9 cellular contexts compared by ENCODE assay signal in genomic region chr6:134870677-134871498, GRCh38.
A peak's percentile ranks its signal among the peaks of the same experiment; 100 is the strongest.
DNase-seq lines count a peak whose midpoint lies in the region; ATAC-seq and TF ChIP-seq lines count a peak whose summit lies in the region.
"Had no signal": no experiment of that assay in that cellular context is flagged by ENCODE, and none has a peak within 500 bp of the region (broad histone marks: within the 10 kb centered on the region; RNA-seq: fewer than 3 reads in every experiment).

No MANE protein-coding gene starts in this region.

- H3K36me3 ChIP-seq in sigmoid colon: no peaks in the 10 kb centered on the region
- H3K36me3 ChIP-seq in gastroesophageal sphincter: no peaks in the 10 kb centered on the region

- H3K4me1 ChIP-seq in sigmoid colon: no peaks in the 10 kb centered on the region
- no peaks in the 10 kb centered on the region for H3K4me1 ChIP-seq in gastroesophageal sphincter

- H3K27me3 ChIP-seq in sigmoid colon (no peaks in the 10 kb centered on the region), gastroesophageal sphincter (no peaks in the 10 kb centered on the region)

- H3K4me3 ChIP-seq in cardiac fibroblast (replicated peaks in 1 of 2; ENCODE audit: low read depth in 2 of 2, low read length in 2 of 2): no peak overlapping the region
- H3K4me3 ChIP-seq in sigmoid colon: no peak overlapping the region
- H3K4me3 ChIP-seq in gastroesophageal sphincter: no peak overlapping the region

- intact Hi-C loops in sigmoid colon (cut with DNase I): no loop called here

- H3K27ac ChIP-seq in sigmoid colon (no peak overlapping the region), gastroesophageal sphincter (no peak overlapping the region)

- TF ChIP-seq POLR2A in sigmoid colon (IDR thresholded peaks at IDR 0.05): no peak
- TF ChIP-seq POLR2A in gastroesophageal sphincter (IDR thresholded peaks at IDR 0.05): no peak

- DNase-seq in cardiac fibroblast (ENCODE audit: low read depth in 2 of 2) (peak; percentile 35 to 38), sigmoid colon (no peak), HPDE6-E6E7 (ENCODE audit: extremely low spot score) (no peak), NCI-H1930 (lab: John Stamatoyannopoulos, UW) (no peak)
- DNase-seq: naive B cell had no signal

- no peak for TF ChIP-seq EP300 in sigmoid colon (IDR thresholded peaks at IDR 0.05)
- TF ChIP-seq EP300 in gastroesophageal sphincter (IDR thresholded peaks at IDR 0.05): no peak

- WGBS in sigmoid colon, 2 donors: 51 to 55% methylated on average over 9 of the region's 9 CpGs
- 74 to 79% methylated on average over 8 to 9 of the region's 9 CpGs for WGBS in gastroesophageal sphincter (ENCODE audit: low coverage in 1 of 2), 2 donors

- H3K9me3 ChIP-seq in sigmoid colon (no peaks in the 10 kb centered on the region), gastroesophageal sphincter (no peaks in the 10 kb centered on the region)

- TF ChIP-seq CTCF in cardiac fibroblast (IDR thresholded peaks at IDR 0.05; ENCODE audit: low read depth, low read length) (no peak), sigmoid colon (IDR thresholded peaks at IDR 0.05) (no peak), gastroesophageal sphincter (IDR thresholded peaks at IDR 0.05) (no peak)

- ATAC-seq in GM18499 (IDR thresholded peaks at IDR 0.05; ENCODE audit: insufficient read depth, unreplicated experiment): peak; percentile 82
- ATAC-seq in GM21576 (IDR thresholded peaks at IDR 0.05; ENCODE audit: unreplicated experiment): peak; percentile 85
- ATAC-seq in HG03460 (IDR thresholded peaks at IDR 0.05; ENCODE audit: unreplicated experiment): peak; percentile 90
- no peak for ATAC-seq in gastroesophageal sphincter

Comparison
In these comparisons a context has a peak if more than half of its experiments do, and no peak if none do; other contexts are left out.
1. DNase-seq: peak in cardiac fibroblast (2 of 2); none in sigmoid colon (single experiment), HPDE6-E6E7 (single experiment) and NCI-H1930 (0 of 2).